7 cellular contexts compared by ENCODE assay signal in genomic region chr22:48154169-48154942, GRCh38.
"Had no signal": no experiment of that assay in that cellular context is flagged by ENCODE, and none has a peak within 500 bp of the region (broad histone marks: within the 10 kb centered on the region; RNA-seq: fewer than 3 reads in every experiment).

No MANE protein-coding gene starts in this region.

- H3K36me3 ChIP-seq: HAP-1 had no signal

- H3K9me3 ChIP-seq: HAP-1 had no signal

- H3K4me1 ChIP-seq: HAP-1 had no signal

- H3K4me3 ChIP-seq: GM23338, HAP-1 had no signal

- DNase-seq: HFFc6, KBM-7 had no signal

- ATAC-seq: GM23338, HCT116, HepG2 had no signal

- H3K27ac ChIP-seq: HL-60 had no signal
